ENCODE assay signal across 8 cellular contexts in the genomic region with DNA sequence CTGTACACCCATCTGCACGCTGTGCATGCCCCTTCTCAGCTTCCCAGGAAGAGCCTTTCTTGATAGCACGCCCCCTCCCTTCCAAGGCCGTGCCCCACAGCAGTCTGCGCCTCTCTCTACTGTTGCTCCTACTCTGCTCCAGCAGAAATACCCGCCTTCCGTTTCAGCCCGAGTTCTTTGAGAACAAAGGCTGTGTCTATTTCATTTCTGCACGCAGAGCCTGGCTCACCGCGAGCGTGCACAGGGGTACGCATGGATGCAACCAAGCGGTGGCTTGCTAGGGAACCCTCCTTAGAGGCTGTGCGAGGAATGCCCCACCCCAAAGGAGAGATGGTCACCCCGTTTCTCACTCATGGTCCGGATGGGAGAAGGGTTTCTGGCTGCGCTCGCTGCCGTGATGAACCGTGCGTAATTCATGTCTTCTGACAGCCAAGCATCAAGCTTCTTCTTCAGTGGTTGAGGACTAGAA. TPM values are rescaled to one million over a fixed set of nuclear protein-coding genes. Genes with fewer than 3 reads are reported as not detected.
DNase-seq lines count a peak whose midpoint lies in the region; ATAC-seq lines count a peak whose summit lies in the region.

No MANE protein-coding gene starts in this region.

- H3K36me3 Mint-ChIP-seq in activated naive CD8-positive, alpha-beta T cell treated with anti-CD3 and anti-CD28 coated beads for 36 hours = no peaks in the 10 kb centered on the region

- intact Hi-C loops in left ventricle myocardium superior (cut with micrococcal nuclease) (no loop called here), posterior cingulate gyrus (cut with DNase I) (loop anchor here (2.0 kb wide), 1 partner anchor 477 kb away; a partner anchor contains a TSS)

- H3K27ac Mint-ChIP-seq in activated naive CD8-positive, alpha-beta T cell treated with anti-CD3 and anti-CD28 coated beads for 36 hours = no peak overlapping the region

- peaks cover 50% of the 10 kb centered on the region for H3K27me3 Mint-ChIP-seq in activated naive CD8-positive, alpha-beta T cell treated with anti-CD3 and anti-CD28 coated beads for 36 hours

- H3K4me3 Mint-ChIP-seq in activated naive CD8-positive, alpha-beta T cell treated with anti-CD3 and anti-CD28 coated beads for 36 hours = peak overlapping the region; percentile 47

- peaks cover 8% of the 10 kb centered on the region for H3K4me1 Mint-ChIP-seq in activated naive CD8-positive, alpha-beta T cell treated with anti-CD3 and anti-CD28 coated beads for 36 hours

- peak; percentile 12 for ATAC-seq in GM19351 (IDR thresholded peaks at IDR 0.05; ENCODE audit: unreplicated experiment)
- peak; percentile 39 for ATAC-seq in left ventricle myocardium superior
- ATAC-seq in HG03196 (IDR thresholded peaks at IDR 0.05; ENCODE audit: unreplicated experiment) = no peak

- DNase-seq in AG08395 (ENCODE audit: low spot score) (peak; percentile 31), NCI-H128 (lab: John Stamatoyannopoulos, UW; ENCODE audit: unreplicated experiment) (peak; percentile 14), left ventricle myocardium superior (peak; percentile 32), posterior cingulate gyrus (peak in 9 of 10 donors; percentile 19 to 92 (median 55)), GF-D8 (lab: John Stamatoyannopoulos, UW) (no peak)
- no peak for DNase-seq in activated naive CD8-positive, alpha-beta T cell treated with anti-CD3 and anti-CD28 coated beads for 36 hours

- H3K9me3 Mint-ChIP-seq in activated naive CD8-positive, alpha-beta T cell treated with anti-CD3 and anti-CD28 coated beads for 36 hours = no peaks in the 10 kb centered on the region

RNA-seq across cellular contexts. Expression of a gene that starts 0.4 kb away (rescaled TPM):
- under 1 TPM in 1 of 2 experiments, not detected in 1; 0.20 TPM for total RNA-seq in activated naive CD8-positive, alpha-beta T cell treated with anti-CD3 and anti-CD28 coated beads for 36 hours
- 1.6 TPM for total RNA-seq in left ventricle myocardium superior

Comparison
In these comparisons a context has a peak if more than half of its experiments do, and no peak if none do; other contexts are left out.
1. DNase-seq: peak in AG08395 (single experiment), NCI-H128 (single experiment), left ventricle myocardium superior (single experiment) and posterior cingulate gyrus (9 of 10); none in activated naive CD8-positive, alpha-beta T cell treated with anti-CD3 and anti-CD28 coated beads for 36 hours (single experiment) and GF-D8 (single experiment).